9 cellular contexts compared by ENCODE assay signal in genomic region chr17:69434164-69434579, GRCh38. TPM values are rescaled to one million over a fixed set of nuclear protein-coding genes. Genes with fewer than 3 reads are reported as not detected.
A peak's percentile ranks its signal among the peaks of the same experiment; 100 is the strongest.
DNase-seq lines count a peak whose midpoint lies in the region; ATAC-seq and TF ChIP-seq lines count a peak whose summit lies in the region.
"Had no signal": no experiment of that assay in that cellular context is flagged by ENCODE, and none has a peak within 500 bp of the region (broad histone marks: within the 10 kb centered on the region; RNA-seq: fewer than 3 reads in every experiment).

No MANE protein-coding gene starts in this region.

- TF ChIP-seq EP300 in stomach (IDR thresholded peaks at IDR 0.05), result no peak

- H3K4me1 ChIP-seq in stomach, result peaks cover 0 to 21% (median 10%) of the 10 kb centered on the region in 4 donors

- no peak for TF ChIP-seq CTCF in epithelial cell of esophagus (IDR thresholded peaks at IDR 0.05; ENCODE audit: insufficient read depth, low read depth, low read length, missing control alignments)
- TF ChIP-seq CTCF in stomach (IDR thresholded peaks at IDR 0.05), result no peak

- 27 to 49% (median 34%) methylated on average over 3 of the region's 3 CpGs for WGBS in stomach, 5 donors

- H3K4me3 ChIP-seq in epithelial cell of esophagus (ENCODE audit: low read length), result no peak overlapping the region
- no peak overlapping the region for H3K4me3 ChIP-seq in stomach

- H3K36me3 ChIP-seq in stomach, result no peaks in the 10 kb centered on the region

- DNase-seq in EL (peak; percentile 9), NCI-H510A (lab: John Stamatoyannopoulos, UW) (peak; percentile 12), epithelial cell of esophagus (ENCODE audit: low read depth) (peak; percentile 92), nucleus accumbens (lab: John Stamatoyannopoulos, UW) (peak in 36 of 56 donors; percentile 4 to 72 (median 16)), AG20443 (ENCODE audit: low spot score) (no peak), stomach (no peak)
- no peak for DNase-seq in activated CD4-positive, alpha-beta T cell treated with anti-CD3 and anti-CD28 coated beads for 4 hours
- DNase-seq: NCI-H226 had no signal

- no peak for TF ChIP-seq POLR2A in stomach (IDR thresholded peaks at IDR 0.05)

- no peak for ATAC-seq in activated CD4-positive, CD25-positive, alpha-beta regulatory T cell treated with anti-CD3 and anti-CD28 coated beads, Interleukin-2, amount 50 U/mL, for 24 hours

- no peaks in the 10 kb centered on the region for H3K27me3 ChIP-seq in stomach

- no peaks in the 10 kb centered on the region for H3K9me3 ChIP-seq in stomach

- intact Hi-C loops in stomach (cut with DNase I; ENCODE audit: low total_unique reads), result no loop called here

- H3K27ac ChIP-seq in stomach, result no peak overlapping the region

RNA-seq across cellular contexts. Expression of gene MAP2K6, which starts 19.7 kb away (rescaled TPM):
- total RNA-seq in stomach, result 10 to 100 TPM in 3 of 5 donors, 1 to 10 TPM in 1, not detected in 1; 1.0 to 25.5 (median 12.0) TPM
- polyA plus RNA-seq in stomach, result 1 to 10 TPM; 1.2 to 4.6 (median 4.1) TPM

Comparison
In these comparisons a context has a peak if more than half of its experiments do, and no peak if none do; other contexts are left out.
1. DNase-seq: peak in EL (single experiment), NCI-H510A (single experiment), epithelial cell of esophagus (single experiment) and nucleus accumbens (36 of 56); none in activated CD4-positive, alpha-beta T cell treated with anti-CD3 and anti-CD28 coated beads for 4 hours (0 of 2), AG20443 (single experiment) and stomach (single experiment).